In genomic region chr3:69012111-69012835, GRCh38 we compare ENCODE assay signal across 8 cellular contexts. TPM values are rescaled to one million over a fixed set of nuclear protein-coding genes. Genes with fewer than 3 reads are reported as not detected.
DNase-seq lines count a peak whose midpoint lies in the region; ATAC-seq and TF ChIP-seq lines count a peak whose summit lies in the region.

No MANE protein-coding gene starts in this region.

- no peak for TF ChIP-seq CTCF in fibroblast of the aortic adventitia (IDR thresholded peaks at IDR 0.05; ENCODE audit: insufficient read depth, low read length)
- TF ChIP-seq CTCF in osteocyte (IDR thresholded peaks at IDR 0.05): no peak

- no peaks in the 10 kb centered on the region for H3K27me3 Mint-ChIP-seq in T-cell
- H3K27me3 Mint-ChIP-seq in osteocyte (ENCODE audit: unreplicated experiment): no peaks in the 10 kb centered on the region

- H3K4me3 Mint-ChIP-seq in T-cell (peak overlapping the region; percentile 81 to 92 (median 89)), osteocyte (ENCODE audit: unreplicated experiment) (peak overlapping the region; percentile 82)

- H3K4me1 Mint-ChIP-seq in T-cell (peaks cover 30 to 35% (median 35%) of the 10 kb centered on the region in 3 donors), osteocyte (ENCODE audit: unreplicated experiment) (peaks cover 35% of the 10 kb centered on the region)

- H3K9me3 Mint-ChIP-seq in T-cell: no peaks in the 10 kb centered on the region
- H3K9me3 Mint-ChIP-seq in osteocyte (ENCODE audit: unreplicated experiment): no peaks in the 10 kb centered on the region

- H3K4me3 ChIP-seq in fibroblast of the aortic adventitia (ENCODE audit: low read depth, low read length): peak overlapping the region; percentile 74

- in situ Hi-C loops in G401 (cut with HindIII; ENCODE audit: low sequenced_read_pairs): no loop called here

- ATAC-seq in T-cell (replicated peaks in 1 of 4) (no peak), GM21367 (IDR thresholded peaks at IDR 0.05; ENCODE audit: unreplicated experiment) (no peak), HG03469 (IDR thresholded peaks at IDR 0.05; ENCODE audit: unreplicated experiment) (no peak)

- DNase-seq in G401 (ENCODE audit: low spot score): peak; percentile 18
- DNase-seq in T-cell: no peak
- DNase-seq in fibroblast of the aortic adventitia (ENCODE audit: low read depth): peak; percentile 62
- DNase-seq in osteocyte (ENCODE audit: extremely low spot score, unreplicated experiment): no peak
- no peak for DNase-seq in activated CD8-positive, alpha-beta memory T cell treated with anti-CD3 and anti-CD28 coated beads, Interleukin-2, amount 50 U/mL, for 4 hours
- no peak for DNase-seq in stimulated activated CD4-positive, alpha-beta T cell treated with anti-CD3 and anti-CD28 coated beads, Interleukin-2, amount 100 ng/mL, for 24 hours

- CTCF ChIA-PET in T-cell (lab: Charles Lee): no interaction called here

- POLR2A ChIA-PET in T-cell (lab: Charles Lee): no interaction called here

- peak overlapping the region; percentile 82 to 88 for H3K27ac Mint-ChIP-seq in T-cell
- H3K27ac Mint-ChIP-seq in osteocyte (ENCODE audit: unreplicated experiment): peak overlapping the region; percentile 92

- H3K36me3 Mint-ChIP-seq in T-cell (peaks cover 3% of the 10 kb centered on the region), osteocyte (ENCODE audit: unreplicated experiment) (peaks cover 34% of the 10 kb centered on the region)

RNA-seq across cellular contexts. Expression of gene EOGT, which starts 1.2 kb away (rescaled TPM):
- total RNA-seq in G401 (2014; rRNA removed; shearing (Covaris generic)): 19.0 and 27.0 TPM in 2 replicates
- 10 to 100 TPM; 14.0 to 18.2 (median 15.5) TPM for total RNA-seq in T-cell
- total RNA-seq in fibroblast of the aortic adventitia (ENCODE audit: low replicate concordance): 26.7 and 41.6 TPM in 2 replicates
- total RNA-seq in osteocyte: 26.6 and 27.6 TPM in 2 replicates

RNA-seq across cellular contexts. Expression of gene TMF1, which starts 39.9 kb away (rescaled TPM):
- 3.3 and 7.5 TPM in 2 replicates for total RNA-seq in G401 (2014; rRNA removed; shearing (Covaris generic))
- total RNA-seq in T-cell: 10 to 100 TPM; 39.9 to 80.4 (median 46.1) TPM
- total RNA-seq in fibroblast of the aortic adventitia (ENCODE audit: low replicate concordance): 41.0 and 50.9 TPM in 2 replicates
- 42.0 and 44.4 TPM in 2 replicates for total RNA-seq in osteocyte

Comparison
In these comparisons a context has a peak if more than half of its experiments do, and no peak if none do; other contexts are left out.
1. DNase-seq: peak in G401 (single experiment) and fibroblast of the aortic adventitia (single experiment); none in T-cell (0 of 34), osteocyte (single experiment), activated CD8-positive, alpha-beta memory T cell treated with anti-CD3 and anti-CD28 coated beads, Interleukin-2, amount 50 U/mL, for 4 hours (single experiment) and stimulated activated CD4-positive, alpha-beta T cell treated with anti-CD3 and anti-CD28 coated beads, Interleukin-2, amount 100 ng/mL, for 24 hours (0 of 2).